17 cellular contexts compared by ENCODE assay signal in the genomic region with DNA sequence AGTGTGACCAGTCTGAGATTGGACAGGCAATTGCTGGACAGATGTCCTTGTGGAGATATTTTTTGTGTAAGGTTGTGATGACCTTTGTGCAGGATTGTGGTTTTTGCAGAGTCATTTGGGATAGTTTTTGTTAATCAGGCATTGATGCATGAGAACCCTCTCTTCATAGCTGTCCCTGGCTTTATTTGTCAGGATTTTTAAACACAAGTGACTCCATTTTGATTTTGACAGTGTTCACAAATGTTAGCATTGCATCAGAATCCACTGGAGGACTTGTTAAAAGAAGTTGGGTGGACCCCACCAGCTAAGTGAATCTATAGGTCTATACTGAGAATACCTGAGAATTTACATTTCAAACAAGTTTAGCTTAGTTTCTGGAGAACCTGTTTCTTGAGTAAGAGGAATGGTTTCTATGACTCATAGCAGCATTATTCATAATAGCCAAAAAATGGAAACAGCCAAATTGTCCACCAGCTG. TPM values are rescaled to one million over a fixed set of nuclear protein-coding genes. Genes with fewer than 3 reads are reported as not detected.
DNase-seq lines count a peak whose midpoint lies in the region; ATAC-seq and TF ChIP-seq lines count a peak whose summit lies in the region.
"Had no signal": no experiment of that assay in that cellular context is flagged by ENCODE, and none has a peak within 500 bp of the region (broad histone marks: within the 10 kb centered on the region; RNA-seq: fewer than 3 reads in every experiment).

No MANE protein-coding gene starts in this region.

- no peaks in the 10 kb centered on the region for H3K9me2 ChIP-seq in GM23248 (ENCODE audit: insufficient read depth)

- H3K79me1 ChIP-seq in H9 (ENCODE audit: insufficient read depth, low read depth, low read length, poor library complexity, severe bottlenecking): no peaks in the 10 kb centered on the region

- H4K20me1 ChIP-seq in GM23248 (ENCODE audit: insufficient read depth) (no peaks in the 10 kb centered on the region), H9 (ENCODE audit: control insufficient read depth, insufficient read depth, insufficient read length) (no peaks in the 10 kb centered on the region)

- H3K9me3 ChIP-seq in GM23248 (ENCODE audit: low read depth) (no peaks in the 10 kb centered on the region), H9 (ENCODE audit: control insufficient read depth, low read depth, low read length) (no peaks in the 10 kb centered on the region), SJCRH30 (replicated peaks) (no peaks in the 10 kb centered on the region), gastrocnemius medialis (no peaks in the 10 kb centered on the region)
- H3K9me3 ChIP-seq: body of pancreas, psoas muscle had no signal

- no peak overlapping the region for H2AK5ac ChIP-seq in H9 (ENCODE audit: insufficient read length, low read length)

- H3K18ac ChIP-seq in H9 (ENCODE audit: insufficient read length, low read depth, low read length): no peak overlapping the region

- no peak overlapping the region for H3K23ac ChIP-seq in H9 (ENCODE audit: insufficient read length, low read depth, low read length)

- no peaks in the 10 kb centered on the region for H3K23me2 ChIP-seq in H9 (ENCODE audit: insufficient read length, low read depth, low read length, poor library complexity, severe bottlenecking)

- ATAC-seq in gastrocnemius medialis: no peak
- ATAC-seq: body of pancreas, left lobe of liver, psoas muscle had no signal

- H3K9me3 Mint-ChIP-seq in H9: no peaks in the 10 kb centered on the region
- H3K9me3 Mint-ChIP-seq: naive B cell had no signal

- CTCF ChIA-PET in RWPE1 (lab: Yijun Ruan, JAX): interaction anchor here (1.1 to 2.1 kb wide), 2 partner anchors 12 to 22 kb away, joined by 3 to 9 read pairs; partner anchors contain the start of gene FNTB

- no peak overlapping the region for H3K4ac ChIP-seq in H9 (ENCODE audit: low read depth, low read length)

- TF ChIP-seq POLR2A in gastrocnemius medialis (IDR thresholded peaks at IDR 0.05): no peak

- no peak overlapping the region for H3K9ac ChIP-seq in GM23248
- H3K9ac ChIP-seq in H9 (ENCODE audit: extremely low read depth, insufficient read length, low read length): no peak overlapping the region

- H3K36me3 ChIP-seq in GM23248 (ENCODE audit: low read depth) (no peaks in the 10 kb centered on the region), SJCRH30 (no peaks in the 10 kb centered on the region), gastrocnemius medialis (no peaks in the 10 kb centered on the region)

- no peak overlapping the region for H2BK120ac ChIP-seq in H9 (ENCODE audit: low read depth, low read length, poor library complexity, severe bottlenecking)

- H3T11ph ChIP-seq in H9 (ENCODE audit: low read length): no peak overlapping the region

- H3K4me1 ChIP-seq in GM23248 (ENCODE audit: insufficient read depth) (peaks cover 50% of the 10 kb centered on the region), H9 (ENCODE audit: insufficient read depth, low read length) (peaks cover 6% of the 10 kb centered on the region), SJCRH30 (peaks cover 5% of the 10 kb centered on the region; the same call in 1 of the 2 replicates), gastrocnemius medialis (peaks cover 5 to 7% of the 10 kb centered on the region in 2 donors)
- H3K4me1 ChIP-seq: body of pancreas had no signal

- peaks cover 28% of the 10 kb centered on the region for H3F3A ChIP-seq in GM23248 (ENCODE audit: insufficient read depth)

- H2BK5ac ChIP-seq in H9 (ENCODE audit: insufficient read length, low read length): no peak overlapping the region

- peaks cover 0 to 2% (median 0%) of the 10 kb centered on the region in 3 experiments; a peak in 1 of 7 replicates for H3K36me3 Mint-ChIP-seq in H9 (ENCODE audit: insufficient read depth in 1 of 3, low read depth in 3 of 3)
- H3K36me3 Mint-ChIP-seq: naive B cell had no signal

- POLR2A ChIA-PET in RWPE1 (lab: Yijun Ruan, JAX; ENCODE audit: low non-redundant PET): no interaction called here

- H2BK12ac ChIP-seq in H9 (ENCODE audit: insufficient read length, low read depth, low read length): no peak overlapping the region

- H4K5ac ChIP-seq in H9 (ENCODE audit: insufficient read length, low read depth, low read length): no peak overlapping the region

- H2AFZ ChIP-seq in GM23248 (no peak overlapping the region), H9 (ENCODE audit: low read length) (no peak overlapping the region)

- H4K91ac ChIP-seq in H9 (ENCODE audit: insufficient read length, low read depth, low read length): no peak overlapping the region

- no peak overlapping the region for H3K56ac ChIP-seq in H9 (ENCODE audit: insufficient read length, low read depth, low read length)

- H3K27ac ChIP-seq in GM23248 (no peak overlapping the region), RWPE1 (no peak overlapping the region), H9 (ENCODE audit: insufficient read length, low read depth, low read length) (no peak overlapping the region), SJCRH30 (no peak overlapping the region), gastrocnemius medialis (no peak overlapping the region)
- H3K27ac ChIP-seq: body of pancreas, psoas muscle had no signal

- H2BK20ac ChIP-seq in H9 (ENCODE audit: low read depth, low read length, poor library complexity, severe bottlenecking): no peak overlapping the region

- intact Hi-C loops in gastrocnemius medialis (cut with DNase I; ENCODE audit: low total_unique reads): no loop called here

- DNase-seq in EL (peak; percentile 30), GM23248 (peak; percentile 71), RWPE1 (ENCODE audit: low spot score) (peak; percentile 41), fibroblast of pulmonary artery (ENCODE audit: low read depth) (peak; percentile 33), H9 (no peak), SJCRH30 (no peak), gastrocnemius medialis (no peak), NCI-H2227 (lab: John Stamatoyannopoulos, UW; ENCODE audit: unreplicated experiment) (no peak)
- DNase-seq: body of pancreas; effector memory CD4-positive, alpha-beta T cell; naive B cell; NCI-H146; NCI-H774; psoas muscle; stimulated activated CD4-positive, alpha-beta T cell treated with anti-CD3 and anti-CD28 coated beads, Interleukin-2, amount 100 ng/mL, for 48 hours; stimulated activated naive CD4-positive, alpha-beta T cell had no signal

- no peak overlapping the region for H2BK15ac ChIP-seq in H9 (ENCODE audit: low read depth, low read length)

- H3K14ac ChIP-seq in H9 (ENCODE audit: insufficient read depth, low read length): no peak overlapping the region

- no peaks in the 10 kb centered on the region for H3K27me3 Mint-ChIP-seq in H9 (ENCODE audit: low read depth)
- H3K27me3 Mint-ChIP-seq: naive B cell had no signal

- H3K4me3 ChIP-seq in GM23248 (no peak overlapping the region), fibroblast of pulmonary artery (replicated peaks; ENCODE audit: low read depth, low read length) (no peak overlapping the region), SJCRH30 (no peak overlapping the region), gastrocnemius medialis (no peak overlapping the region)
- H3K4me3 ChIP-seq: body of pancreas, psoas muscle had no signal

- H4K8ac ChIP-seq in H9 (replicated peaks; ENCODE audit: insufficient read length, low read depth, low read length): no peak overlapping the region

- H3K4me2 ChIP-seq in GM23248 (ENCODE audit: unreplicated experiment) (peak overlapping the region; percentile 35), H9 (ENCODE audit: insufficient read depth, insufficient read length, low read length) (no peak overlapping the region)

- peaks cover 29 to 31% of the 10 kb centered on the region in 2 experiments for H3K4me1 Mint-ChIP-seq in H9

- TF ChIP-seq CTCF in RWPE1 (conservative IDR thresholded peaks at IDR 0.05; ENCODE audit: low read depth): no peak
- no peak for TF ChIP-seq CTCF in fibroblast of pulmonary artery (IDR thresholded peaks at IDR 0.05; ENCODE audit: low read length, missing control alignments)
- TF ChIP-seq CTCF in H9 (conservative IDR thresholded peaks at IDR 0.05): no peak
- TF ChIP-seq CTCF in gastrocnemius medialis (IDR thresholded peaks at IDR 0.05 in 4 of 5, conservative IDR thresholded peaks at IDR 0.05 in 1 of 5): no peak

- H3K27ac Mint-ChIP-seq in H9: no peak overlapping the region

- no peak overlapping the region for H3K4me3 Mint-ChIP-seq in H9
- H3K4me3 Mint-ChIP-seq: naive B cell had no signal

- in situ Hi-C loops in GM23248 (cut with MboI) (no loop called here), gastrocnemius medialis (cut with MboI; ENCODE audit: low sequenced_read_pairs in 4 of 4) (loop anchor here in 2 of 4 donors (25.0 kb wide), 2 partner anchors 364 to 839 kb away; no protein-coding TSS in a partner anchor)

- H3K79me2 ChIP-seq in GM23248 (ENCODE audit: insufficient read depth) (peaks cover 67% of the 10 kb centered on the region), H9 (ENCODE audit: insufficient read depth, low read length) (no peaks in the 10 kb centered on the region)

- H3K27me3 ChIP-seq in GM23248 (replicated peaks; ENCODE audit: insufficient read depth) (no peaks in the 10 kb centered on the region), H9 (ENCODE audit: insufficient read depth, low read length) (no peaks in the 10 kb centered on the region), SJCRH30 (no peaks in the 10 kb centered on the region), gastrocnemius medialis (no peaks in the 10 kb centered on the region)
- H3K27me3 ChIP-seq: body of pancreas had no signal

RNA-seq across cellular contexts. Expression of gene FNTB, which starts 11.8 kb away (rescaled TPM):
- 12.1 and 15.5 TPM in 2 replicates for total RNA-seq in GM23248 (2014; rRNA removed; shearing (Covaris generic))
- 19.5 and 23.7 TPM in 2 replicates for polyA plus RNA-seq in GM23248 (2016; fragmentation: Nextera tagmentation; extraction: Ambion mirVana)
- total RNA-seq in H9 (2021): 17.4 and 20.7 TPM in 2 replicates
- total RNA-seq in SJCRH30 (2014; rRNA removed; shearing (Covaris generic)): 14.2 and 14.4 TPM in 2 replicates
- total RNA-seq in gastrocnemius medialis: 10 to 100 TPM in 3 of 4 donors, 1 to 10 TPM in 1; 6.1 to 40.6 (median 18.0) TPM

RNA-seq across cellular contexts. Expression of gene RAB15, which starts 26.4 kb away (rescaled TPM):
- total RNA-seq in GM23248 (2014; rRNA removed; shearing (Covaris generic)): 3.5 and 4.3 TPM in 2 replicates
- 2.0 and 2.8 TPM in 2 replicates for polyA plus RNA-seq in GM23248 (2016; fragmentation: Nextera tagmentation; extraction: Ambion mirVana)
- total RNA-seq in H9 (2021) (53.7 and 54.3 TPM in 2 replicates), gastrocnemius medialis (1 to 10 TPM in 2 of 4 donors, under 1 TPM in 2; 0.51 to 7.3 (median 2.0) TPM)
- total RNA-seq in SJCRH30 (2014; rRNA removed; shearing (Covaris generic)): 17.6 and 21.6 TPM in 2 replicates

RNA-seq across cellular contexts. Expression of gene GPX2, which starts 55.9 kb away (rescaled TPM):
- total RNA-seq in GM23248 (2014; rRNA removed; shearing (Covaris generic)): not detected in 2 replicates
- polyA plus RNA-seq in GM23248 (2016; fragmentation: Nextera tagmentation; extraction: Ambion mirVana): not detected in 2 replicates
- total RNA-seq in H9 (2021): 0.79 TPM in 1 of 2 replicates, not detected in the other
- not detected in 2 replicates for total RNA-seq in SJCRH30 (2014; rRNA removed; shearing (Covaris generic))
- 1 to 10 TPM in 1 of 4 donors, under 1 TPM in 2, not detected in 1; 0.49 to 1.4 (median 0.61) TPM for total RNA-seq in gastrocnemius medialis
- total RNA-seq: psoas muscle had no signal

Comparison
In these comparisons a context has a peak if more than half of its experiments do, and no peak if none do; other contexts are left out.
1. DNase-seq: peak in EL (single experiment), GM23248 (single experiment), RWPE1 (single experiment) and fibroblast of pulmonary artery (single experiment); none in H9 (single experiment), SJCRH30 (0 of 2), gastrocnemius medialis (0 of 2) and NCI-H2227 (single experiment).